In the genomic region with DNA sequence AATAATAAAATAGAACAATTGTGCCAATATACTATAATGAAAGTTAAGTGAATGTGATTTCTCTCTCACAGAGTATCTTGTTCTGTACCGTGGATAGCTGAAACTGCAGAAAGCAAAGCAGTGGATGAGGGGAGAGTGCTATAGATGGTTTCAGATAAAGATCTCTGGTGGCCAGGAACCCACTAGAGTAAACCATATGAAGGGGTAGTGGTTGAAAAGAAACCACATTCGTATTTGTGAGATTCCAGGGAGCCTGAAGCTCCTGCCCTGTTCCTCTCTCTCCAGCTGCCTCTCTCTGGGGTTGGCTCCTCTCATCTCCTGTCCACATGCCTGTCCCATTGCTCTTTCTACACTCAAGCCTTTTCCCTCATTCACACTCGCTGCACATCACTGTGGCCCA, we compare ENCODE assay signal across 21 cellular contexts.
"Had no signal": no experiment of that assay in that cellular context is flagged by ENCODE, and none has a peak within 500 bp of the region (broad histone marks: within the 10 kb centered on the region; RNA-seq: fewer than 3 reads in every experiment).

No MANE protein-coding gene starts in this region.

- H3K4me3 ChIP-seq: adrenal gland, coronary artery, heart left ventricle, lower lobe of right lung, ovary, psoas muscle, skin epidermis, transverse colon, vagina had no signal

- H3K27ac ChIP-seq: lower lobe of right lung, ovary, psoas muscle, skin epidermis, vagina, WERI-Rb-1 had no signal

- ATAC-seq: activated T-cell treated with anti-CD3 and anti-CD28 coated beads, Interleukin-2, amount 50 U/mL, for 4 hours; lower lobe of right lung; naive thymus-derived CD8-positive, alpha-beta T cell; psoas muscle; right cardiac atrium; stimulated activated memory B cell treated with anti-CD40 and anti-IgM and Interleukin-4, amounts not matched to agents 10 μg/mL and 1 μg/mL and 100 μg/mL, for 72 hours; T-cell had no signal

- H3K36me3 ChIP-seq: adrenal gland, heart left ventricle, lower lobe of right lung, ovary, transverse colon, vagina, WERI-Rb-1 had no signal

- H3K9me3 ChIP-seq: adrenal gland, heart left ventricle, lower lobe of right lung, ovary, psoas muscle, transverse colon, vagina had no signal

- H3K27me3 ChIP-seq: adrenal gland, heart left ventricle, ovary, transverse colon, vagina had no signal

- H3K4me1 ChIP-seq: psoas muscle had no signal

- FAIRE-seq: keratinocyte had no signal

- DNase-seq: activated CD4-positive, alpha-beta T cell treated with anti-CD3 and anti-CD28 coated beads for 1 hour; activated CD8-positive, alpha-beta memory T cell treated with anti-CD3 and anti-CD28 coated beads, Interleukin-2, amount 50 U/mL, for 48 hours; activated naive CD4-positive, alpha-beta T cell; activated T-cell treated with anti-CD3 and anti-CD28 coated beads, Interleukin-2, amount 50 U/mL, for 4 hours; cerebellar nuclear complex; heart left ventricle; lower lobe of right lung; naive thymus-derived CD8-positive, alpha-beta T cell; ovary; psoas muscle; right cardiac atrium; stimulated activated CD4-positive, alpha-beta T cell treated with anti-CD3 and anti-CD28 coated beads, Interleukin-1b, Interleukin-23, amount 100 ng/mL, for 48 hours; T-cell; transverse colon; WERI-Rb-1 had no signal
